7 cellular contexts compared by ENCODE assay signal in the genomic region with DNA sequence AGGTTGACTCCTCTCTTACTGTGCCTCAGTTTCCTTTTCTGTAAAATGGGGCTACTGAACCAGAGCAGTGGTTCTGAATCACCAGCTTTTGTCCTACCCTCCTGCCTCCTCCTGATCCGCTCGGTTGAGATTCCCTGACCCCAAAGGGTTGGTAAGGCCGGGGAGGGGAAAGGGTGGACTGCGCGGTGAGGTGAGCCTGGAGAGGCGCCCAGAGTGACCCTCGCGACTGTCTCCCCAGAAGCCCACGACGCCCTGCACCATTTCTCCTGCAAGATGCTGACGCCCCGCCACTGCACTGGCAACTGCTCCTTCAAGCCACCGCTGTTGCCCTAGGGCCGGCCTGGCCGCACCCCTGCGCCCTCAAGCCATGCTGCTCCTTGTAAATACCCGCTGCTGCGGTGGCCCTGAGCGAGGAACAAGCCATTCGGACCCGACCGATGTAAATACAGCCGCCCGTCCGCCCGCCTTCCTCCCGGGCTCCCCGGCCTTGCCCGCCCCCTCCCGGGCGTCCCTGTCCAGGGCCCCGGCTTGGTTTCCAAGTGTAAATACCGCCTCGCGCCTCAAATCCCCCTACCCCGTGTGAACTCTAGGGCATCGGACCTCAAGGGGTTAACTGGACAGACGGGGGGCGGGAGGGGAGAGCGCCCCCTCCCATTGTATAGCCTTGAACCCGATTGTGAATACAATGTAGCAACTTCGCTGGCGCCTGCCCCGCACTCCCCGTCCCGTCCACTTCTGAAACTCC. TPM values are rescaled to one million over a fixed set of nuclear protein-coding genes. Genes with fewer than 3 reads are reported as not detected.
A peak's percentile ranks its signal among the peaks of the same experiment; 100 is the strongest.
DNase-seq lines count a peak whose midpoint lies in the region; ATAC-seq and TF ChIP-seq lines count a peak whose summit lies in the region.

No MANE protein-coding gene starts in this region.

- H3K4me1 ChIP-seq in thoracic aorta (ENCODE audit: control insufficient read depth in 1 of 2, low read depth in 2 of 2): peaks cover 34 to 51% of the 10 kb centered on the region in 2 donors

- no peak for ATAC-seq in thoracic aorta (ENCODE audit: insufficient number of reproducible peaks, low FRiP score, low read depth)
- no peak for ATAC-seq in HG03280 (IDR thresholded peaks at IDR 0.05; ENCODE audit: unreplicated experiment)

- in situ Hi-C loops in astrocyte of the spinal cord (cut with HindIII; ENCODE audit: low sequenced_read_pairs): no loop called here

- DNase-seq in GM10266 (ENCODE audit: extremely low spot score) (peak; percentile 79), NCI-H460 (ENCODE audit: extremely low read depth, low read depth) (peak; percentile 26), astrocyte of the spinal cord (ENCODE audit: low read depth, low spot score) (peak; percentile 31), kidney epithelial cell (ENCODE audit: low read depth) (no peak), thoracic aorta (ENCODE audit: low spot score) (no peak), epidermal melanocyte (ENCODE audit: insufficient read length, low spot score) (no peak)

- H3K27ac ChIP-seq in thoracic aorta: no peak overlapping the region

- peaks cover 94% of the 10 kb centered on the region for H3K27me3 ChIP-seq in kidney epithelial cell (ENCODE audit: control insufficient read depth, insufficient read depth, low read length)
- H3K27me3 ChIP-seq in thoracic aorta (replicated peaks; ENCODE audit: insufficient read depth): peaks cover 43% of the 10 kb centered on the region

- peak; percentile 65 for TF ChIP-seq CTCF in GM10266 (IDR thresholded peaks at IDR 0.05; ENCODE audit: control insufficient read depth, insufficient read depth, low read depth, missing control alignments)
- peak; percentile 71 for TF ChIP-seq CTCF in astrocyte of the spinal cord (IDR thresholded peaks at IDR 0.05; ENCODE audit: low read depth, low read length)
- TF ChIP-seq CTCF in kidney epithelial cell (IDR thresholded peaks at IDR 0.05; ENCODE audit: insufficient read depth, low read length, poor library complexity, severe bottlenecking): peak; percentile 63
- TF ChIP-seq CTCF in thoracic aorta (IDR thresholded peaks at IDR 0.05): peak; percentile 21

- no peaks in the 10 kb centered on the region for H3K36me3 ChIP-seq in kidney epithelial cell (ENCODE audit: control insufficient read depth, insufficient read depth, low read length)
- no peaks in the 10 kb centered on the region for H3K36me3 ChIP-seq in thoracic aorta

- H3K4me3 ChIP-seq in astrocyte of the spinal cord (ENCODE audit: low read depth, low read length): no peak overlapping the region
- H3K4me3 ChIP-seq in kidney epithelial cell (ENCODE audit: low read depth, low read length): no peak overlapping the region
- peak overlapping the region; percentile 66 for H3K4me3 ChIP-seq in thoracic aorta

- H3K9me3 ChIP-seq in thoracic aorta: no peaks in the 10 kb centered on the region

RNA-seq across cellular contexts. Expression of a gene that starts 6.2 kb away (rescaled TPM):
- not detected in 2 replicates for total RNA-seq in NCI-H460 (2014; rRNA removed; shearing (Covaris generic))
- polyA plus RNA-seq in NCI-H460 (2014; cell fraction: nucleus; rRNA removed): not detected in 2 replicates
- total RNA-seq in kidney epithelial cell (not detected in 2 replicates), thoracic aorta (not detected)

RNA-seq across cellular contexts. Expression of a gene that starts 8.4 kb away (rescaled TPM):
- total RNA-seq in NCI-H460 (2014; rRNA removed; shearing (Covaris generic)): 0.05 and 0.17 TPM in 2 replicates
- 0.07 TPM in 1 of 2 replicates, not detected in the other for polyA plus RNA-seq in NCI-H460 (2014; cell fraction: nucleus; rRNA removed)
- total RNA-seq in kidney epithelial cell (not detected in 2 replicates), thoracic aorta (1 to 10 TPM in 1 of 2 donors, under 1 TPM in 1; 0.78 to 3.5 TPM)

Comparison
In these comparisons a context has a peak if more than half of its experiments do, and no peak if none do; other contexts are left out.
1. DNase-seq: peak in GM10266 (single experiment), NCI-H460 (single experiment) and astrocyte of the spinal cord (single experiment); none in kidney epithelial cell (single experiment), thoracic aorta (single experiment) and epidermal melanocyte (single experiment).
2. CTCF ChIP-seq: peak in every context shown above with its lines; median percentile 71 in astrocyte of the spinal cord; 65 in GM10266; 63 in kidney epithelial cell; 21 in thoracic aorta.